Comparison of ENCODE assay signal across 15 cellular contexts in the genomic region with DNA sequence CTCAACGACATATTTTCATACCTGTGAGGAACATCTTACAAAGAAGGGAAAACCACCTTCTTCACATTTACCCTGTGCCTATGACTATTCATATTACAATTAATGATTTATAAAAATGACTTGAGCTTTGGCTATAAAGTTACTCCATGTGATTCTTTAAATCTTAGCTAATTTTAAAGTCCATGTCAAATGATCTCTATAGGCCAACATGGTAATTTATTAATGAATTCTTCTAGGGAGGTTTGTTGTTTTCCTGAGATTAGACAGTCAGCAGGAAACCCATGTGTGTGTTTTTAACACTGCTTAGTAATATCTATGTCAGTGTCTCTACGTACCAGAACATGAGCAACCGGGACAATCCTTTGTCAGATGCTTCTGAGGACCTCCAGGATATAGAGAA.
DNase-seq lines count a peak whose midpoint lies in the region; TF ChIP-seq lines count a peak whose summit lies in the region.
"Had no signal": no experiment of that assay in that cellular context is flagged by ENCODE, and none has a peak within 500 bp of the region (broad histone marks: within the 10 kb centered on the region; RNA-seq: fewer than 3 reads in every experiment).

No MANE protein-coding gene starts in this region.

- H3K36me3 Mint-ChIP-seq in HFFc6 (ENCODE audit: low read depth) = peaks cover 4% of the 10 kb centered on the region; the same call in 1 of the 2 replicates
- H3K36me3 Mint-ChIP-seq: CD4-positive, alpha-beta memory T cell had no signal

- no peak for TF ChIP-seq CTCF in HFFc6 (IDR thresholded peaks at IDR 0.05)
- TF ChIP-seq CTCF in esophagus muscularis mucosa (IDR thresholded peaks at IDR 0.05) = no peak

- TF ChIP-seq EP300 in esophagus muscularis mucosa (IDR thresholded peaks at IDR 0.05) = no peak

- peak overlapping the region; percentile 7 for H3K27ac ChIP-seq in substantia nigra (ENCODE audit: low read depth, low read length, poor library complexity, severe bottlenecking)
- H3K27ac ChIP-seq in esophagus muscularis mucosa (replicated peaks in 1 of 4) = no peak overlapping the region

- H3K4me3 ChIP-seq in esophagus muscularis mucosa = no peak overlapping the region
- H3K4me3 ChIP-seq: GM12878, HAP-1 had no signal

- 53% methylated on average over 3 of the region's 3 CpGs for WGBS in esophagus muscularis mucosa

- H3K4me1 Mint-ChIP-seq in HFFc6 (ENCODE audit: low read depth) = peaks cover 87% of the 10 kb centered on the region
- H3K4me1 Mint-ChIP-seq: CD4-positive, alpha-beta memory T cell had no signal

- TF ChIP-seq POLR2A in esophagus muscularis mucosa (IDR thresholded peaks at IDR 0.05; ENCODE audit: low read depth) = no peak

- H3K4me3 Mint-ChIP-seq in HFFc6 = no peak overlapping the region; the same call in 1 of the 2 replicates
- H3K4me3 Mint-ChIP-seq: CD4-positive, alpha-beta memory T cell had no signal

- intact Hi-C loops in esophagus muscularis mucosa (cut with DNase I) = no loop called here

- no peaks in the 10 kb centered on the region for H3K27me3 Mint-ChIP-seq in HFFc6 (ENCODE audit: insufficient read depth)

- peaks cover 0 to 5% (median 0%) of the 10 kb centered on the region in 4 donors for H3K4me1 ChIP-seq in esophagus muscularis mucosa
- H3K4me1 ChIP-seq: HAP-1 had no signal

- H3K27me3 ChIP-seq in esophagus muscularis mucosa = no peaks in the 10 kb centered on the region

- H3K9me3 ChIP-seq in esophagus muscularis mucosa = no peaks in the 10 kb centered on the region
- H3K9me3 ChIP-seq: HAP-1 had no signal

- H3K36me3 ChIP-seq in esophagus muscularis mucosa = no peaks in the 10 kb centered on the region
- H3K36me3 ChIP-seq: HAP-1 had no signal

- DNase-seq in HFFc6 (peak; percentile 23), kidney glomerular epithelial cell (lab: John Stamatoyannopoulos, UW) (peak; percentile 17), substantia nigra (lab: John Stamatoyannopoulos, UW) (no peak), esophagus muscularis mucosa (ENCODE audit: extremely low spot score) (no peak), NCI-H748 (lab: John Stamatoyannopoulos, UW; ENCODE audit: unreplicated experiment) (no peak), NCI-H187 treated with DMSO at 0.1 percent for 48 hours (lab: John Stamatoyannopoulos, UW) (no peak)
- DNase-seq: C1 segment of cervical spinal cord; CD4-positive, alpha-beta memory T cell; COR-L47; DMS153; EL; GDM1; GOT3 had no signal

- peak overlapping the region; percentile 97 for H3K27ac Mint-ChIP-seq in HFFc6
- H3K27ac Mint-ChIP-seq: CD4-positive, alpha-beta memory T cell had no signal

- no peaks in the 10 kb centered on the region for H3K9me3 Mint-ChIP-seq in HFFc6

Comparison
In these comparisons a context has a peak if more than half of its experiments do, and no peak if none do; other contexts are left out.
1. DNase-seq: peak in HFFc6 (single experiment) and kidney glomerular epithelial cell (single experiment); none in substantia nigra (0 of 49), esophagus muscularis mucosa (single experiment), NCI-H748 (single experiment) and NCI-H187 treated with DMSO at 0.1 percent for 48 hours (single experiment).